In genomic region chr6:15626878-15627683, GRCh38 we compare ENCODE assay signal across 17 cellular contexts. TPM values are rescaled to one million over a fixed set of nuclear protein-coding genes. Genes with fewer than 3 reads are reported as not detected.
DNase-seq lines count a peak whose midpoint lies in the region; ATAC-seq and TF ChIP-seq lines count a peak whose summit lies in the region.
"Had no signal": no experiment of that assay in that cellular context is flagged by ENCODE, and none has a peak within 500 bp of the region (broad histone marks: within the 10 kb centered on the region; RNA-seq: fewer than 3 reads in every experiment).

No MANE protein-coding gene starts in this region.

- TF ChIP-seq CTCF in thyroid gland (IDR thresholded peaks at IDR 0.05) (no peak), mucosa of descending colon (IDR thresholded peaks at IDR 0.05) (no peak)

- H3K9ac ChIP-seq in adipocyte (ENCODE audit: low read length): peak overlapping the region; percentile 32

- H3K36me3 Mint-ChIP-seq in T-helper 2 cell treated with Interferon-gamma antibody and Interleukin-4, amounts not matched to agents 5 μg/mL and 100 μg/mL, for 36 hours (ENCODE audit: low read depth): peaks cover 11% of the 10 kb centered on the region

- no peaks in the 10 kb centered on the region for H3K9me3 Mint-ChIP-seq in T-helper 2 cell treated with Interferon-gamma antibody and Interleukin-4, amounts not matched to agents 5 μg/mL and 100 μg/mL, for 36 hours

- H3K9me3 ChIP-seq in adipocyte (ENCODE audit: control insufficient read depth, low read length) (no peaks in the 10 kb centered on the region), thyroid gland (no peaks in the 10 kb centered on the region), mucosa of descending colon (no peaks in the 10 kb centered on the region)
- H3K9me3 ChIP-seq: right atrium auricular region had no signal

- H3K4me3 ChIP-seq in adipocyte (ENCODE audit: low read length) (peak overlapping the region; percentile 34), thyroid gland (replicated peaks in 1 of 3) (no peak overlapping the region), mucosa of descending colon (no peak overlapping the region)
- H3K4me3 ChIP-seq: right atrium auricular region had no signal

- H3K36me3 ChIP-seq in adipocyte (ENCODE audit: control insufficient read depth, insufficient read depth, low read length, severe bottlenecking) (peaks cover 8% of the 10 kb centered on the region), thyroid gland (no peaks in the 10 kb centered on the region), mucosa of descending colon (ENCODE audit: low read depth) (no peaks in the 10 kb centered on the region)
- H3K36me3 ChIP-seq: right atrium auricular region had no signal

- no peak overlapping the region for H3K27ac Mint-ChIP-seq in T-helper 2 cell treated with Interferon-gamma antibody and Interleukin-4, amounts not matched to agents 5 μg/mL and 100 μg/mL, for 36 hours

- intact Hi-C loops in thyroid gland (cut with DNase I) (no loop called here), mucosa of descending colon (cut with DNase I, micrococcal nuclease) (loop anchor here in 1 of 2 donors (10.0 kb wide), 1 partner anchor 122 kb away; no protein-coding TSS in a partner anchor)

- ATAC-seq in mucosa of descending colon: no peak
- ATAC-seq: Panc1 had no signal

- no peak overlapping the region for H3K27ac ChIP-seq in thyroid gland
- H3K27ac ChIP-seq: dorsolateral prefrontal cortex, right atrium auricular region, VCaP had no signal

- peaks cover 56% of the 10 kb centered on the region for H3K4me1 Mint-ChIP-seq in T-helper 2 cell treated with Interferon-gamma antibody and Interleukin-4, amounts not matched to agents 5 μg/mL and 100 μg/mL, for 36 hours (ENCODE audit: low read depth)

- H3K27me3 Mint-ChIP-seq in T-helper 2 cell treated with Interferon-gamma antibody and Interleukin-4, amounts not matched to agents 5 μg/mL and 100 μg/mL, for 36 hours (ENCODE audit: low read depth): no peaks in the 10 kb centered on the region

- DNase-seq in T-helper 2 cell treated with Interferon-gamma antibody and Interleukin-4, amounts not matched to agents 5 μg/mL and 100 μg/mL, for 36 hours (ENCODE audit: low spot score): no peak
- DNase-seq in T-helper 2 cell (no peak), adipocyte (ENCODE audit: low read depth) (no peak), left kidney (ENCODE audit: low read depth, low spot score) (peak; percentile 48), thyroid gland (peak; percentile 8 to 20), DMS114 treated with DMSO at 0.1 percent for 48 hours (lab: John Stamatoyannopoulos, UW; ENCODE audit: unreplicated experiment) (no peak), activated gamma-delta T cell (lab: John Stamatoyannopoulos, UW) (no peak), mucosa of descending colon (no peak)
- DNase-seq: 8988T; dorsolateral prefrontal cortex; GOT3; NCI-H187; NCI-H524; stimulated activated CD4-positive, alpha-beta T cell treated with anti-CD3 and anti-CD28 coated beads, Interleukin-2, amount 100 ng/mL, for 24 hours had no signal

- H3K4me3 Mint-ChIP-seq in T-helper 2 cell treated with Interferon-gamma antibody and Interleukin-4, amounts not matched to agents 5 μg/mL and 100 μg/mL, for 36 hours: peak overlapping the region; percentile 3

- peaks cover 45% of the 10 kb centered on the region for H3K4me1 ChIP-seq in adipocyte (ENCODE audit: control insufficient read depth, insufficient read depth, low read length)
- H3K4me1 ChIP-seq in thyroid gland: peaks cover 0 to 6% of the 10 kb centered on the region in 2 donors
- peaks cover under 1% of the 10 kb centered on the region for H3K4me1 ChIP-seq in mucosa of descending colon (ENCODE audit: low read depth)

- no peaks in the 10 kb centered on the region for H3K27me3 ChIP-seq in adipocyte (replicated peaks; ENCODE audit: control insufficient read depth, insufficient read depth, low read length)
- H3K27me3 ChIP-seq in thyroid gland: no peaks in the 10 kb centered on the region
- H3K27me3 ChIP-seq: dorsolateral prefrontal cortex, right atrium auricular region had no signal

- no peak for TF ChIP-seq POLR2A in thyroid gland (IDR thresholded peaks at IDR 0.05)

- 69 to 79% methylated on average over 8 of the region's 8 CpGs for WGBS in thyroid gland, 2 donors

RNA-seq across cellular contexts. Expression of gene DTNBP1, which starts 35.7 kb away (rescaled TPM):
- total RNA-seq in thyroid gland: 10 to 100 TPM; 10.3 to 19.2 (median 12.2) TPM
- total RNA-seq in mucosa of descending colon: 10 to 100 TPM; 19.6 to 31.8 (median 25.0) TPM

Comparison
In these comparisons a context has a peak if more than half of its experiments do, and no peak if none do; other contexts are left out.
1. DNase-seq: peak in left kidney (single experiment) and thyroid gland (2 of 2); none in T-helper 2 cell treated with Interferon-gamma antibody and Interleukin-4, amounts not matched to agents 5 μg/mL and 100 μg/mL, for 36 hours (single experiment), T-helper 2 cell (0 of 5), adipocyte (single experiment), DMS114 treated with DMSO at 0.1 percent for 48 hours (single experiment), activated gamma-delta T cell (single experiment) and mucosa of descending colon (0 of 3).